ENCODE assay signal across 8 cellular contexts in genomic region chr17:5249615-5250014, GRCh38. TPM values are rescaled to one million over a fixed set of nuclear protein-coding genes. Genes with fewer than 3 reads are reported as not detected.
DNase-seq lines count a peak whose midpoint lies in the region; ATAC-seq and TF ChIP-seq lines count a peak whose summit lies in the region.

No MANE protein-coding gene starts in this region.

- H2AK5ac ChIP-seq in IMR-90 (ENCODE audit: low read depth, low read length) (no peak overlapping the region), neuronal stem cell (ENCODE audit: low read depth, low read length) (no peak overlapping the region)

- H3K14ac ChIP-seq in IMR-90 (replicated peaks; ENCODE audit: low read depth, low read length), result no peak overlapping the region
- H3K14ac ChIP-seq in neuronal stem cell (ENCODE audit: low read length), result no peak overlapping the region

- H3K27ac Mint-ChIP-seq in Calu3 (ENCODE audit: unreplicated experiment), result no peak overlapping the region

- intact Hi-C loops in Calu3 (cut with micrococcal nuclease; ENCODE audit: unreplicated experiment) (loop anchor here (1.0 kb wide), 1 partner anchor 58 kb away; no protein-coding TSS in a partner anchor), IMR-90 (cut with micrococcal nuclease) (loop anchor here (1.0 to 10.0 kb wide), 4 partner anchors 58 to 1185 kb away; partner anchors contain the start of genes AIPL1 and NUP88), PC-3 (cut with micrococcal nuclease) (loop anchor here (1.0 kb wide), 1 partner anchor 58 kb away; no protein-coding TSS in a partner anchor)

- no peak overlapping the region for H3K4me2 ChIP-seq in IMR-90 (ENCODE audit: low read depth, low read length)
- H3K4me2 ChIP-seq in PC-3 (ENCODE audit: low read length), result no peak overlapping the region
- no peak overlapping the region for H3K4me2 ChIP-seq in neuronal stem cell (ENCODE audit: insufficient read depth, low read length, poor library complexity, severe bottlenecking)

- TF ChIP-seq EP300 in tibial nerve (IDR thresholded peaks at IDR 0.05), result no peak

- no peak overlapping the region for H2BK15ac ChIP-seq in IMR-90 (ENCODE audit: low read depth, low read length)
- H2BK15ac ChIP-seq in neuronal stem cell (ENCODE audit: low read length), result no peak overlapping the region

- no peak overlapping the region for H2BK5ac ChIP-seq in IMR-90 (ENCODE audit: low read depth, low read length, poor library complexity, severe bottlenecking)
- H2BK5ac ChIP-seq in neuronal stem cell (ENCODE audit: low read length), result no peak overlapping the region

- DNase-seq in Calu3 (peak; percentile 58), IMR-90 (peak; percentile 78), PC-3 (peak; percentile 77), fibroblast of peridontal ligament (ENCODE audit: extremely low read depth) (peak; percentile 86), neuronal stem cell (ENCODE audit: low spot score) (peak; percentile 58), tibial nerve (ENCODE audit: low spot score in 2 of 2) (peak; percentile 27 to 75)
- peak; percentile 57 for DNase-seq in activated T-cell treated with anti-CD3 and anti-CD28 coated beads, Interleukin-2, amount 50 U/mL, for 4 hours

- H3K27ac ChIP-seq in IMR-90 (ENCODE audit: insufficient read depth, low read length) (no peak overlapping the region), PC-3 (ENCODE audit: low read length) (no peak overlapping the region), neuronal stem cell (replicated peaks; ENCODE audit: low read length) (no peak overlapping the region), tibial nerve (no peak overlapping the region)

- H2AK9ac ChIP-seq in IMR-90 (replicated peaks; ENCODE audit: low read depth, low read length, poor library complexity), result no peak overlapping the region

- no peaks in the 10 kb centered on the region for H3F3A ChIP-seq in PC-3 (ENCODE audit: low read length, unreplicated experiment)

- H3K9me1 ChIP-seq in IMR-90 (ENCODE audit: insufficient read depth, low read length), result no peaks in the 10 kb centered on the region

- H2BK20ac ChIP-seq in IMR-90 (ENCODE audit: low read depth, low read length), result no peak overlapping the region

- H4K8ac ChIP-seq in IMR-90 (ENCODE audit: low read depth in 2 of 2, low read length in 2 of 2) (no peak overlapping the region), neuronal stem cell (ENCODE audit: low read depth, low read length) (no peak overlapping the region)

- no peak overlapping the region for H4K91ac ChIP-seq in IMR-90 (ENCODE audit: insufficient read depth, low read depth, low read length)
- H4K91ac ChIP-seq in neuronal stem cell (ENCODE audit: low read depth, low read length, poor library complexity), result no peak overlapping the region

- H3K36me3 ChIP-seq in IMR-90 (ENCODE audit: control insufficient read depth, insufficient read depth, low read length) (no peaks in the 10 kb centered on the region), PC-3 (ENCODE audit: low read depth, low read length) (no peaks in the 10 kb centered on the region), neuronal stem cell (replicated peaks in 1 of 2; ENCODE audit: control insufficient read depth in 2 of 2, insufficient read depth in 2 of 2, low read length in 2 of 2) (no peaks in the 10 kb centered on the region), tibial nerve (no peaks in the 10 kb centered on the region)

- in situ Hi-C loops in IMR-90 (cut with MboI; ENCODE audit: low sequenced_read_pairs), result loop anchor here (5.0 to 25.0 kb wide), 2 partner anchors 193 to 1188 kb away; partner anchors contain the start of genes AIPL1 and PIMREG

- no CpG with 5 or more reads among the region's 4 CpGs for WGBS in IMR-90 (ENCODE audit: extremely low coverage in 2 of 2, insufficient read length in 1 of 2), 2 experiments
- WGBS in neuronal stem cell (ENCODE audit: extremely low coverage in 2 of 2, insufficient read length in 2 of 2, insufficient replicate concordance in 1 of 2), 2 donors, result no CpG with 5 or more reads among the region's 4 CpGs
- 0% methylated on average over 4 of the region's 4 CpGs for WGBS in tibial nerve, 2 donors

- BruUV-seq in Calu3 (replicated peaks; lab: Mats Ljungman, UMichigan), result no TSS peak
- no TSS peak for BruUV-seq in IMR-90 (replicated peaks; lab: Mats Ljungman, UMichigan)
- BruUV-seq in PC-3 (replicated peaks; lab: Mats Ljungman, UMichigan), result no TSS peak

- H3K4me1 Mint-ChIP-seq in Calu3 (ENCODE audit: low read depth, unreplicated experiment), result no peaks in the 10 kb centered on the region
- peaks cover 9% of the 10 kb centered on the region for H3K4me1 Mint-ChIP-seq in activated T-cell treated with anti-CD3 and anti-CD28 coated beads, Interleukin-2, amount 50 U/mL, for 4 hours (ENCODE audit: low read depth)

- H2BK120ac ChIP-seq in IMR-90 (ENCODE audit: low read depth, low read length) (no peak overlapping the region), neuronal stem cell (ENCODE audit: low read depth, low read length) (no peak overlapping the region)

- dilution Hi-C loops in IMR-90 (cut with HindIII; ENCODE audit: low sequenced_read_pairs, unreplicated experiment), result no loop called here

- H3K79me1 ChIP-seq in IMR-90 (ENCODE audit: low read depth in 1 of 2, low read length in 2 of 2), result no peaks in the 10 kb centered on the region
- H3K79me1 ChIP-seq in neuronal stem cell (ENCODE audit: low read depth, low read length), result no peaks in the 10 kb centered on the region

- no peaks in the 10 kb centered on the region for H3K36me3 Mint-ChIP-seq in Calu3 (ENCODE audit: insufficient read depth, unreplicated experiment)
- no peaks in the 10 kb centered on the region for H3K36me3 Mint-ChIP-seq in activated T-cell treated with anti-CD3 and anti-CD28 coated beads, Interleukin-2, amount 50 U/mL, for 4 hours (ENCODE audit: insufficient read depth)

- H3K27me3 Mint-ChIP-seq in Calu3 (ENCODE audit: unreplicated experiment), result no peaks in the 10 kb centered on the region
- H3K27me3 Mint-ChIP-seq in activated T-cell treated with anti-CD3 and anti-CD28 coated beads, Interleukin-2, amount 50 U/mL, for 4 hours (ENCODE audit: low read depth), result no peaks in the 10 kb centered on the region

- TF ChIP-seq CTCF in Calu3 (IDR thresholded peaks at IDR 0.05; ENCODE audit: unreplicated experiment), result no peak
- peak; percentile 66 for TF ChIP-seq CTCF in IMR-90 (conservative IDR thresholded peaks at IDR 0.05; ENCODE audit: low read depth, low read length)
- peak; percentile 71 for TF ChIP-seq CTCF in PC-3 (conservative IDR thresholded peaks at IDR 0.05; ENCODE audit: low read depth, low read length)
- TF ChIP-seq CTCF in tibial nerve (IDR thresholded peaks at IDR 0.05), result peak; percentile 46 to 74 (median 61)

- CTCF ChIA-PET in Calu3 (lab: Charles Lee) (no interaction called here), IMR-90 (lab: Yijun Ruan, JAX) (interaction anchor here (0.7 to 1.0 kb wide), 4 partner anchors 61 to 225 kb away, joined by 3 to 4 read pairs (median 4); no protein-coding TSS in a partner anchor), PC-3 (lab: Charles Lee) (interaction anchor here (0.6 kb wide), 1 partner anchor 133 kb away, joined by 3 read pairs; no protein-coding TSS in a partner anchor)

- peak; percentile 76 for TF ChIP-seq RAD21 in IMR-90 (IDR thresholded peaks at IDR 0.05; ENCODE audit: low read length)

- H3K23ac ChIP-seq in IMR-90 (ENCODE audit: low read depth, low read length), result no peak overlapping the region
- no peak overlapping the region for H3K23ac ChIP-seq in neuronal stem cell (ENCODE audit: low read depth, low read length, poor library complexity)

- H3K56ac ChIP-seq in IMR-90 (ENCODE audit: extremely low read depth, insufficient read depth, low read length), result no peak overlapping the region

- H3K9me3 ChIP-seq in IMR-90 (ENCODE audit: control insufficient read depth, insufficient read depth, low read length) (no peaks in the 10 kb centered on the region), PC-3 (ENCODE audit: low read length) (no peaks in the 10 kb centered on the region), neuronal stem cell (replicated peaks in 1 of 2; ENCODE audit: control insufficient read depth in 2 of 2, insufficient read depth in 1 of 2, low read depth in 1 of 2, low read length in 2 of 2) (no peaks in the 10 kb centered on the region), tibial nerve (no peaks in the 10 kb centered on the region)

- H3K9ac ChIP-seq in IMR-90 (ENCODE audit: low read depth, low read length), result no peak overlapping the region
- no peak overlapping the region for H3K9ac ChIP-seq in PC-3 (ENCODE audit: low read length)
- no peak overlapping the region for H3K9ac ChIP-seq in neuronal stem cell (ENCODE audit: low read depth, low read length, poor library complexity)

- TF ChIP-seq POLR2A in IMR-90 (IDR thresholded peaks at IDR 0.05; ENCODE audit: low read depth, low read length) (no peak), tibial nerve (IDR thresholded peaks at IDR 0.05) (no peak)

- H4K5ac ChIP-seq in IMR-90 (ENCODE audit: low read depth, low read length), result no peak overlapping the region

- no peak overlapping the region for H3K4ac ChIP-seq in IMR-90 (ENCODE audit: low read depth, low read length)
- no peak overlapping the region for H3K4ac ChIP-seq in neuronal stem cell (ENCODE audit: low read length)

- no peak overlapping the region for H2BK12ac ChIP-seq in neuronal stem cell (ENCODE audit: low read length)

- no peak overlapping the region for H3K4me3 ChIP-seq in IMR-90 (ENCODE audit: insufficient read depth, low read depth, low read length)
- no peak overlapping the region for H3K4me3 ChIP-seq in PC-3 (ENCODE audit: low read length)
- H3K4me3 ChIP-seq in neuronal stem cell (ENCODE audit: low read length in 2 of 2), result no peak overlapping the region
- H3K4me3 ChIP-seq in tibial nerve, result no peak overlapping the region

- H3K18ac ChIP-seq in IMR-90 (ENCODE audit: low read depth, low read length), result no peak overlapping the region
- H3K18ac ChIP-seq in neuronal stem cell (ENCODE audit: low read length), result no peak overlapping the region

- no peaks in the 10 kb centered on the region for H3K9me3 Mint-ChIP-seq in Calu3 (ENCODE audit: low read depth, unreplicated experiment)
- H3K9me3 Mint-ChIP-seq in activated T-cell treated with anti-CD3 and anti-CD28 coated beads, Interleukin-2, amount 50 U/mL, for 4 hours, result no peaks in the 10 kb centered on the region

- H3K27me3 ChIP-seq in IMR-90 (ENCODE audit: control insufficient read depth, insufficient read depth, low read length) (peaks cover 6% of the 10 kb centered on the region), PC-3 (ENCODE audit: low read length) (no peaks in the 10 kb centered on the region), neuronal stem cell (ENCODE audit: control insufficient read depth in 3 of 3, insufficient read depth in 3 of 3, low read depth in 1 of 3, low read length in 3 of 3) (no peaks in the 10 kb centered on the region), tibial nerve (no peaks in the 10 kb centered on the region)

- no peaks in the 10 kb centered on the region for H3K9me2 ChIP-seq in PC-3 (replicated peaks; ENCODE audit: low read length)

- no peak overlapping the region for H2AFZ ChIP-seq in IMR-90 (replicated peaks; ENCODE audit: low read length, poor library complexity)
- no peak overlapping the region for H2AFZ ChIP-seq in PC-3 (ENCODE audit: low read length)
- peak overlapping the region; percentile 74 for H2AFZ ChIP-seq in neuronal stem cell (ENCODE audit: low read length)

- H3K4me1 ChIP-seq in IMR-90 (ENCODE audit: control insufficient read depth, insufficient read depth, low read length), result no peaks in the 10 kb centered on the region
- H3K4me1 ChIP-seq in PC-3 (ENCODE audit: insufficient read depth, low read length), result no peaks in the 10 kb centered on the region
- H3K4me1 ChIP-seq in neuronal stem cell (ENCODE audit: control insufficient read depth in 2 of 2, insufficient read depth in 1 of 2, low read depth in 1 of 2, low read length in 2 of 2), result peaks cover 0 to 2% of the 10 kb centered on the region in 2 donors
- peaks cover 0 to 3% (median 0%) of the 10 kb centered on the region in 4 donors for H3K4me1 ChIP-seq in tibial nerve

- no peak overlapping the region for H3K4me3 Mint-ChIP-seq in Calu3 (ENCODE audit: low read depth, unreplicated experiment)
- no peak overlapping the region for H3K4me3 Mint-ChIP-seq in activated T-cell treated with anti-CD3 and anti-CD28 coated beads, Interleukin-2, amount 50 U/mL, for 4 hours

- ATAC-seq in IMR-90 (ENCODE audit: low read depth) (peak; percentile 88), PC-3 (peak; percentile 67), HG03378 (IDR thresholded peaks at IDR 0.05; ENCODE audit: unreplicated experiment) (no peak)
- ATAC-seq in activated T-cell treated with anti-CD3 and anti-CD28 coated beads, Interleukin-2, amount 50 U/mL, for 4 hours, result peak; percentile 69 to 82

- no peaks in the 10 kb centered on the region for H3K79me2 ChIP-seq in PC-3 (ENCODE audit: low read length)

- no peaks in the 10 kb centered on the region for H4K20me1 ChIP-seq in IMR-90 (ENCODE audit: insufficient read depth, low read length)
- no peaks in the 10 kb centered on the region for H4K20me1 ChIP-seq in PC-3 (ENCODE audit: low read length)

- POLR2A ChIA-PET in IMR-90 (lab: Charles Lee; ENCODE audit: unreplicated experiment) (no interaction called here), PC-3 (lab: Charles Lee; ENCODE audit: unreplicated experiment) (no interaction called here)

RNA-seq across cellular contexts. Expression of gene SCIMP, which starts 15.0 kb away (rescaled TPM):
- total RNA-seq in Calu3 (2022), result not detected in 2 replicates
- not detected in 2 replicates for total RNA-seq in IMR-90 (2012; rRNA removed)
- not detected in 2 replicates for polyA plus RNA-seq in IMR-90 (2012; rRNA removed)
- polyA plus RNA-seq in IMR-90 (2012; cell fraction: cytosol; rRNA removed), result not detected in 2 replicates
- not detected in 2 replicates for polyA plus RNA-seq in IMR-90 (2012; cell fraction: nucleus; rRNA removed; ENCODE audit: low replicate concordance)
- not detected in 2 replicates for total RNA-seq in PC-3 (2014; rRNA removed)
- total RNA-seq in activated T-cell treated with anti-CD3 and anti-CD28 coated beads, Interleukin-2, amount 50 U/mL, for 4 hours, result under 1 TPM in 1 of 3 donors, not detected in 2; 0.10 TPM
- polyA plus RNA-seq in neuronal stem cell (2013, experiment 1 of 2), result not detected
- not detected for polyA plus RNA-seq in neuronal stem cell (2013, experiment 2 of 2)
- total RNA-seq in tibial nerve, result 1 to 10 TPM in 3 of 4 donors, under 1 TPM in 1; 0.84 to 3.0 (median 1.5) TPM

RNA-seq across cellular contexts. Expression of gene RABEP1, which starts 32.5 kb away (rescaled TPM):
- total RNA-seq in Calu3 (2022) (29.2 and 33.5 TPM in 2 replicates), IMR-90 (2012; rRNA removed) (38.2 and 40.0 TPM in 2 replicates), PC-3 (2014; rRNA removed) (22.1 and 24.4 TPM in 2 replicates), tibial nerve (10 to 100 TPM; 45.7 to 61.8 (median 47.7) TPM)
- 11.9 and 15.3 TPM in 2 replicates for polyA plus RNA-seq in IMR-90 (2012; rRNA removed)
- 3.9 and 4.0 TPM in 2 replicates for polyA plus RNA-seq in IMR-90 (2012; cell fraction: cytosol; rRNA removed)
- polyA plus RNA-seq in IMR-90 (2012; cell fraction: nucleus; rRNA removed; ENCODE audit: low replicate concordance), result 3.7 and 15.5 TPM in 2 replicates
- 10 to 100 TPM; 72.9 to 80.8 (median 76.3) TPM for total RNA-seq in activated T-cell treated with anti-CD3 and anti-CD28 coated beads, Interleukin-2, amount 50 U/mL, for 4 hours
- 38.8 TPM for polyA plus RNA-seq in neuronal stem cell (2013, experiment 1 of 2)
- polyA plus RNA-seq in neuronal stem cell (2013, experiment 2 of 2), result 37.9 TPM

RNA-seq across cellular contexts. Expression of gene ZNF594, which starts 57.9 kb away (rescaled TPM):
- total RNA-seq in Calu3 (2022), result 12.9 and 13.3 TPM in 2 replicates
- 7.2 and 8.1 TPM in 2 replicates for total RNA-seq in IMR-90 (2012; rRNA removed)
- 2.0 and 2.5 TPM in 2 replicates for polyA plus RNA-seq in IMR-90 (2012; rRNA removed)
- 0.40 and 0.90 TPM in 2 replicates for polyA plus RNA-seq in IMR-90 (2012; cell fraction: cytosol; rRNA removed)
- polyA plus RNA-seq in IMR-90 (2012; cell fraction: nucleus; rRNA removed; ENCODE audit: low replicate concordance), result 5.3 and 7.0 TPM in 2 replicates
- 1.7 and 9.4 TPM in 2 replicates for total RNA-seq in PC-3 (2014; rRNA removed)
- 1 to 10 TPM; 6.5 to 7.6 (median 6.7) TPM for total RNA-seq in activated T-cell treated with anti-CD3 and anti-CD28 coated beads, Interleukin-2, amount 50 U/mL, for 4 hours
- 5.1 TPM for polyA plus RNA-seq in neuronal stem cell (2013, experiment 1 of 2)
- 5.8 TPM for polyA plus RNA-seq in neuronal stem cell (2013, experiment 2 of 2)
- total RNA-seq in tibial nerve, result 10 to 100 TPM; 19.6 to 37.2 (median 25.6) TPM
